Comparison of ENCODE assay signal across 19 cellular contexts in the genomic region with DNA sequence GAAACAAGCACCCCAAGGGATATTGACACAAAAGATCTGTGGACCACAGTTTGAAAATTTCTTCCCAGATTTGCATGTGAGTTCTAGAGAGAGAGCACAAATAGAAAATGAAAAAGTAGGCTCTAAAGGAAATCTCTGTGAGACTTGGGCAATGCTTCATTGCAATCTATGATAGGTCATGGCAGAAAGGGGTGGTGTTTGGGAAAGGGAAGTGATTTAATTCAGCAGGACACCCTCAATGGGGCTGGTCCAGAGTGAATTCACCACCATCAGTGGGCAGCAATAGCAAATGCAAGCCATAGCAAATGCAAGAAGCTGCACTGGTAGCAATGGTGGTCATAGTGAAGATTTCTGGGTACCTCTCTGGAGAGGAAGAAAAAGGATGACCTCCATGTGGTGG. TPM values are rescaled to one million over a fixed set of nuclear protein-coding genes. Genes with fewer than 3 reads are reported as not detected.
DNase-seq lines count a peak whose midpoint lies in the region; ATAC-seq and TF ChIP-seq lines count a peak whose summit lies in the region.
"Had no signal": no experiment of that assay in that cellular context is flagged by ENCODE, and none has a peak within 500 bp of the region (broad histone marks: within the 10 kb centered on the region; RNA-seq: fewer than 3 reads in every experiment).

No MANE protein-coding gene starts in this region.

- H3K36me3 ChIP-seq in cardiac muscle cell (no peaks in the 10 kb centered on the region), adipocyte (ENCODE audit: control insufficient read depth, insufficient read depth, low read length, severe bottlenecking) (no peaks in the 10 kb centered on the region), mucosa of descending colon (ENCODE audit: low read depth) (no peaks in the 10 kb centered on the region), uterus (no peaks in the 10 kb centered on the region)
- H3K36me3 ChIP-seq: ovary had no signal

- H3K9me3 ChIP-seq in cardiac muscle cell (ENCODE audit: low read depth) (no peaks in the 10 kb centered on the region), adipocyte (ENCODE audit: control insufficient read depth, low read length) (no peaks in the 10 kb centered on the region), mucosa of descending colon (no peaks in the 10 kb centered on the region), uterus (no peaks in the 10 kb centered on the region)
- H3K9me3 ChIP-seq: ovary had no signal

- TF ChIP-seq POLR2A in uterus (IDR thresholded peaks at IDR 0.05) (no peak), GM18505 (IDR thresholded peaks at IDR 0.05; ENCODE audit: borderline replicate concordance, extremely low read depth, insufficient read depth, insufficient read length) (no peak)

- H3K9ac ChIP-seq in adipocyte (ENCODE audit: low read length) = peak overlapping the region; percentile 66

- intact Hi-C loops in left cardiac atrium (cut with DNase I) (no loop called here), mucosa of descending colon (cut with DNase I, micrococcal nuclease) (no loop called here), uterus (cut with DNase I; ENCODE audit: low total_unique reads) (no loop called here)

- H3K27ac ChIP-seq in cardiac muscle cell (peak overlapping the region; percentile 22), uterus (peak overlapping the region; percentile 24 to 54)
- H3K27ac ChIP-seq: ovary, RWPE1 had no signal

- TF ChIP-seq CTCF in cardiac muscle cell (IDR thresholded peaks at IDR 0.05; ENCODE audit: low read depth, low read length) (no peak), mucosa of descending colon (IDR thresholded peaks at IDR 0.05) (no peak), uterus (IDR thresholded peaks at IDR 0.05) (no peak)

- H3K4me1 ChIP-seq in cardiac muscle cell (ENCODE audit: low read depth) (peaks cover 15% of the 10 kb centered on the region), adipocyte (ENCODE audit: control insufficient read depth, insufficient read depth, low read length) (peaks cover 57% of the 10 kb centered on the region), mucosa of descending colon (ENCODE audit: low read depth) (no peaks in the 10 kb centered on the region), uterus (no peaks in the 10 kb centered on the region)

- H3K4me3 ChIP-seq in cardiac muscle cell (no peak overlapping the region), adipocyte (ENCODE audit: low read length) (peak overlapping the region; percentile 59), mucosa of descending colon (no peak overlapping the region), uterus (no peak overlapping the region)
- H3K4me3 ChIP-seq: ovary had no signal

- DNase-seq in cardiac muscle cell (ENCODE audit: low read depth in 1 of 2, low spot score in 1 of 2) (peak in 1 of 2 donors; percentile 57), left cardiac atrium (no peak), adipocyte (ENCODE audit: low read depth) (no peak), mucosa of descending colon (no peak), uterus (no peak), OCI-M2 (lab: John Stamatoyannopoulos, UW; ENCODE audit: unreplicated experiment) (no peak)
- DNase-seq: ACHN; activated CD4-positive, CD25-positive, alpha-beta regulatory T cell treated with anti-CD3 and anti-CD28 coated beads, Interleukin-2, amount 50 U/mL, for 72 hours; activated CD8-positive, alpha-beta memory T cell treated with anti-CD3 and anti-CD28 coated beads, Interleukin-2, amount 50 U/mL, for 48 hours; activated naive CD4-positive, alpha-beta T cell; effector CD4-positive, alpha-beta T cell; foreskin melanocyte; NCI-H187; NCI-H524; T-helper 17 cell had no signal

- H3K27me3 ChIP-seq in cardiac muscle cell (no peaks in the 10 kb centered on the region), adipocyte (replicated peaks; ENCODE audit: control insufficient read depth, insufficient read depth, low read length) (no peaks in the 10 kb centered on the region), uterus (no peaks in the 10 kb centered on the region)
- H3K27me3 ChIP-seq: ovary had no signal

- ATAC-seq in left cardiac atrium (no peak), mucosa of descending colon (peak; percentile 19), GM18505 (IDR thresholded peaks at IDR 0.05; ENCODE audit: unreplicated experiment) (no peak), GM19328 (IDR thresholded peaks at IDR 0.05; ENCODE audit: unreplicated experiment) (no peak)
- ATAC-seq: T-helper 17 cell had no signal

RNA-seq across cellular contexts. Expression of a gene that starts 58.1 kb away (rescaled TPM):
- total RNA-seq in cardiac muscle cell (not detected in 2 replicates), left cardiac atrium (under 1 TPM in 1 of 2 donors, not detected in 1; 0.29 TPM), mucosa of descending colon (under 1 TPM in 1 of 3 donors, not detected in 2; 0.31 TPM), uterus (under 1 TPM in 1 of 4 donors, not detected in 3; 0.55 TPM)
- polyA plus RNA-seq in cardiac muscle cell = 0.28 TPM in 1 of 2 replicates, not detected in the other
